In the genomic region with DNA sequence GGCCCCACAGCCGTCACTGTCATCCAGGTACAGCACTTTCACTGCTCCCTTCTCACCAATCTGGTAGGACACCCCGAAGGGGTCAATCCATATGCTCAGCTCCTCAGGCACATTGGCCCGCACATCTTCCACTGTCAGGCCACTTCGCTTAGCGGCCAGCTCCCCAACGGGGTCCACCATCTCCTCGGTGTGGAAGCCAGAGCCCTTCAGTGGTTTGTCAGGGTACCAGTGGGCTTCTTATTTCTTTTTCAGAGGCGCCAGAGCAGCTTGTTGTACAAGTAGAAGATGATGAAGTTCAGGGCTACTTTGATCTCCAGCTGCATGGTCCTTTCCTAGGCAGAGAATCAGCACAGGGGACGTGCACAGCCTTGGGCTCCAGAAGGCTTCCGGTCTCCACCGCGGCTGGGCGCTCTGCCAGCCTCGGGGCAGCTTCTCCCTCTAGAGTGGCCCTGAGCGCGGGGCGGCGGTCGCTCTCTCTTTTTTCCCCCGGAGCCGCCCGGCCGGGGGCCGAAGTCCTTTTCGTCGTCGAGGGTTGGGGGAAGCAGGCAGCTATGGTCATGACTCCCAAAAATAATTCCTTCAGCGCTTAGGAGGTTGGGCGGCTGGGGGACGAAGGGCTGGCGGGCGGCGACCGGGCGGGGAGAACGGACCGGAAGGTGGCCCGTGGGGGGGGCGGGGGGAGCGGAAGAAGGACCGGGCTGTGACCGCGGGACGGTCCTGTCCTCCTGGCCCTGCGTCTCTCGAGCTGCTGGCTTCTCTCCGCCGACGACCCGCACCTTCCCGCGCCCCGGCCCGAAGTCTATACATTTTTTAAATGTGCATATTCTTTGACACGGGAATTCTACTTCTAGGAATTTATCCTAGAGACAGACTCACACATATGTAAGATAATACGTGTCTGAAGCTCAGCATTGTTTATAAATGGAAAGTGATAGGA, we compare ENCODE assay signal across 8 cellular contexts. TPM values are rescaled to one million over a fixed set of nuclear protein-coding genes. Genes with fewer than 3 reads are reported as not detected.
DNase-seq lines count a peak whose midpoint lies in the region; ATAC-seq and TF ChIP-seq lines count a peak whose summit lies in the region.

No MANE protein-coding gene starts in this region.

- H3K4me3 Mint-ChIP-seq in activated naive CD8-positive, alpha-beta T cell, result peak overlapping the region; percentile 82

- peaks cover 3% of the 10 kb centered on the region for H3K4me1 Mint-ChIP-seq in activated naive CD8-positive, alpha-beta T cell (ENCODE audit: low read depth)

- no peaks in the 10 kb centered on the region for H3K36me3 Mint-ChIP-seq in activated naive CD8-positive, alpha-beta T cell

- peaks cover 65% of the 10 kb centered on the region for H3K27me3 Mint-ChIP-seq in activated naive CD8-positive, alpha-beta T cell

- in situ Hi-C loops in GM13976 (cut with MboI; ENCODE audit: low sequenced_read_pairs, unreplicated experiment), result no loop called here

- ATAC-seq in HG03066 (IDR thresholded peaks at IDR 0.05; ENCODE audit: low read depth, unreplicated experiment), result peak; percentile 63
- peak; percentile 97 for ATAC-seq in Right ventricle myocardium superior (ENCODE audit: poor library complexity)
- peak; percentile 54 for ATAC-seq in omental fat pad (ENCODE audit: low FRiP score)
- no peak for ATAC-seq in GM18870 (IDR thresholded peaks at IDR 0.05; ENCODE audit: unreplicated experiment)

- H3K27ac Mint-ChIP-seq in activated naive CD8-positive, alpha-beta T cell, result no peak overlapping the region

- no peaks in the 10 kb centered on the region for H3K9me3 Mint-ChIP-seq in activated naive CD8-positive, alpha-beta T cell (ENCODE audit: low read depth)

- intact Hi-C loops in Right ventricle myocardium superior (cut with DNase I), result no loop called here

- peak; percentile 73 for DNase-seq in Ammon's horn (ENCODE audit: low spot score)
- peak; percentile 88 for DNase-seq in GM13976 (ENCODE audit: low spot score)
- peak; percentile 39 to 76 for DNase-seq in NCI-H526 (lab: John Stamatoyannopoulos, UW)
- peak; percentile 91 for DNase-seq in Right ventricle myocardium superior
- peak; percentile 28 for DNase-seq in omental fat pad (ENCODE audit: low spot score)

- TF ChIP-seq CTCF in GM13976 (IDR thresholded peaks at IDR 0.05; ENCODE audit: borderline replicate concordance, control extremely low read depth, extremely low read depth, insufficient read depth, missing control alignments) (no peak), omental fat pad (IDR thresholded peaks at IDR 0.05) (no peak)

RNA-seq across cellular contexts. Expression of a gene that starts 6.5 kb away (rescaled TPM):
- total RNA-seq in Right ventricle myocardium superior (8.2 TPM), omental fat pad (10 to 100 TPM in 3 of 4 donors, 1 to 10 TPM in 1; 6.3 to 16.6 (median 12.2) TPM)

RNA-seq across cellular contexts. Expression of a gene that starts 33.5 kb away (rescaled TPM):
- total RNA-seq in Right ventricle myocardium superior (2.6 TPM), omental fat pad (1 to 10 TPM; 1.3 to 6.0 (median 3.2) TPM)

RNA-seq across cellular contexts. Expression of a gene that starts 40.5 kb away (rescaled TPM):
- total RNA-seq in Right ventricle myocardium superior (5.1 TPM), omental fat pad (1 to 10 TPM; 1.3 to 4.4 (median 2.4) TPM)

RNA-seq across cellular contexts. Expression of a gene that starts 48.4 kb away (rescaled TPM):
- total RNA-seq in Right ventricle myocardium superior (14.0 TPM), omental fat pad (10 to 100 TPM; 11.4 to 19.5 (median 14.8) TPM)

Comparison
In these comparisons a context has a peak if more than half of its experiments do, and no peak if none do; other contexts are left out.
1. DNase-seq: peak in every context shown above with its lines; median percentile 91 in Right ventricle myocardium superior; 88 in GM13976; 73 in Ammon's horn; 58 in NCI-H526; 28 in omental fat pad.